Comparison of ENCODE assay signal across 10 cellular contexts in genomic region chr7:22481726-22482125, GRCh38. TPM values are rescaled to one million over a fixed set of nuclear protein-coding genes. Genes with fewer than 3 reads are reported as not detected.
DNase-seq lines count a peak whose midpoint lies in the region; ATAC-seq lines count a peak whose summit lies in the region.
"Had no signal": no experiment of that assay in that cellular context is flagged by ENCODE, and none has a peak within 500 bp of the region (broad histone marks: within the 10 kb centered on the region; RNA-seq: fewer than 3 reads in every experiment).

No MANE protein-coding gene starts in this region.

- no peak overlapping the region for H3K4me3 Mint-ChIP-seq in activated naive CD4-positive, alpha-beta T cell treated with anti-CD3 and anti-CD28 coated beads, Interleukin-2, amount 10 ng/mL, durations not matched to agents 7 days and 5 days
- no peak overlapping the region for H3K4me3 Mint-ChIP-seq in stimulated activated naive B cell treated with anti-CD40 and anti-IgM and Interleukin-4, amounts not matched to agents 10 μg/mL and 1 μg/mL and 100 μg/mL, for 72 hours
- no peak overlapping the region for H3K4me3 Mint-ChIP-seq in activated T-helper 17 cell treated with anti-CD3 and anti-CD28 coated beads, Interleukin-2, amount 50 U/mL, for 72 hours
- H3K4me3 Mint-ChIP-seq: CD4-positive, CD25-positive, alpha-beta regulatory T cell; T-helper 1 cell treated with Interleukin-12 subunit alpha and Interleukin-12 subunit beta and Interleukin-4 antibody, amounts not matched to agents 30 μg/mL and 1 μg/mL, for 36 hours had no signal

- DNase-seq in activated naive CD4-positive, alpha-beta T cell treated with anti-CD3 and anti-CD28 coated beads, Interleukin-2, amount 10 ng/mL, durations not matched to agents 7 days and 5 days = peak; percentile 27
- no peak for DNase-seq in activated naive CD4-positive, alpha-beta T cell (lab: John Stamatoyannopoulos, UW)
- DNase-seq in amniotic epithelial cell (ENCODE audit: low read depth) = peak; percentile 24
- DNase-seq in stimulated activated naive B cell treated with anti-CD40 and anti-IgM and Interleukin-4, amounts not matched to agents 10 μg/mL and 1 μg/mL and 100 μg/mL, for 72 hours = no peak
- DNase-seq in NCI-H748 treated with DMSO at 0.1 percent for 48 hours (lab: John Stamatoyannopoulos, UW) = no peak
- no peak for DNase-seq in activated CD4-positive, CD25-positive, alpha-beta regulatory T cell treated with anti-CD3 and anti-CD28 coated beads, Interleukin-2, amount 50 U/mL, for 72 hours

- CTCF ChIA-PET in activated naive CD4-positive, alpha-beta T cell treated with anti-CD3 and anti-CD28 coated beads, Interleukin-2, amount 10 ng/mL, durations not matched to agents 7 days and 5 days (lab: Charles Lee) = interaction anchor here (2.3 kb wide), 1 partner anchor 372 kb away, joined by 15 read pairs; no protein-coding TSS in a partner anchor

- no peaks in the 10 kb centered on the region for H3K9me3 Mint-ChIP-seq in activated naive CD4-positive, alpha-beta T cell treated with anti-CD3 and anti-CD28 coated beads, Interleukin-2, amount 10 ng/mL, durations not matched to agents 7 days and 5 days
- no peaks in the 10 kb centered on the region for H3K9me3 Mint-ChIP-seq in stimulated activated naive B cell treated with anti-CD40 and anti-IgM and Interleukin-4, amounts not matched to agents 10 μg/mL and 1 μg/mL and 100 μg/mL, for 72 hours
- no peaks in the 10 kb centered on the region for H3K9me3 Mint-ChIP-seq in activated T-helper 17 cell treated with anti-CD3 and anti-CD28 coated beads, Interleukin-2, amount 50 U/mL, for 72 hours
- H3K9me3 Mint-ChIP-seq: T-helper 1 cell treated with Interleukin-12 subunit alpha and Interleukin-12 subunit beta and Interleukin-4 antibody, amounts not matched to agents 30 μg/mL and 1 μg/mL, for 36 hours had no signal

- H3K27ac Mint-ChIP-seq in activated naive CD4-positive, alpha-beta T cell treated with anti-CD3 and anti-CD28 coated beads, Interleukin-2, amount 10 ng/mL, durations not matched to agents 7 days and 5 days = peak overlapping the region; percentile 24
- H3K27ac Mint-ChIP-seq in stimulated activated naive B cell treated with anti-CD40 and anti-IgM and Interleukin-4, amounts not matched to agents 10 μg/mL and 1 μg/mL and 100 μg/mL, for 72 hours = no peak overlapping the region
- H3K27ac Mint-ChIP-seq in activated T-helper 17 cell treated with anti-CD3 and anti-CD28 coated beads, Interleukin-2, amount 50 U/mL, for 72 hours = no peak overlapping the region
- H3K27ac Mint-ChIP-seq: CD4-positive, CD25-positive, alpha-beta regulatory T cell; T-helper 1 cell treated with Interleukin-12 subunit alpha and Interleukin-12 subunit beta and Interleukin-4 antibody, amounts not matched to agents 30 μg/mL and 1 μg/mL, for 36 hours had no signal

- no peaks in the 10 kb centered on the region for H3K36me3 Mint-ChIP-seq in activated naive CD4-positive, alpha-beta T cell treated with anti-CD3 and anti-CD28 coated beads, Interleukin-2, amount 10 ng/mL, durations not matched to agents 7 days and 5 days
- H3K36me3 Mint-ChIP-seq in stimulated activated naive B cell treated with anti-CD40 and anti-IgM and Interleukin-4, amounts not matched to agents 10 μg/mL and 1 μg/mL and 100 μg/mL, for 72 hours = peaks cover 0 to 12% of the 10 kb centered on the region in 2 donors
- H3K36me3 Mint-ChIP-seq in activated T-helper 17 cell treated with anti-CD3 and anti-CD28 coated beads, Interleukin-2, amount 50 U/mL, for 72 hours (ENCODE audit: low read depth) = no peaks in the 10 kb centered on the region
- H3K36me3 Mint-ChIP-seq: CD4-positive, CD25-positive, alpha-beta regulatory T cell had no signal

- H3K27me3 Mint-ChIP-seq in activated naive CD4-positive, alpha-beta T cell treated with anti-CD3 and anti-CD28 coated beads, Interleukin-2, amount 10 ng/mL, durations not matched to agents 7 days and 5 days = peaks cover 23% of the 10 kb centered on the region
- no peaks in the 10 kb centered on the region for H3K27me3 Mint-ChIP-seq in stimulated activated naive B cell treated with anti-CD40 and anti-IgM and Interleukin-4, amounts not matched to agents 10 μg/mL and 1 μg/mL and 100 μg/mL, for 72 hours
- no peaks in the 10 kb centered on the region for H3K27me3 Mint-ChIP-seq in activated T-helper 17 cell treated with anti-CD3 and anti-CD28 coated beads, Interleukin-2, amount 50 U/mL, for 72 hours

- peaks cover 15% of the 10 kb centered on the region for H3K4me1 Mint-ChIP-seq in activated naive CD4-positive, alpha-beta T cell treated with anti-CD3 and anti-CD28 coated beads, Interleukin-2, amount 10 ng/mL, durations not matched to agents 7 days and 5 days
- H3K4me1 Mint-ChIP-seq in stimulated activated naive B cell treated with anti-CD40 and anti-IgM and Interleukin-4, amounts not matched to agents 10 μg/mL and 1 μg/mL and 100 μg/mL, for 72 hours = peaks cover 9 to 15% of the 10 kb centered on the region in 2 donors
- H3K4me1 Mint-ChIP-seq in activated T-helper 17 cell treated with anti-CD3 and anti-CD28 coated beads, Interleukin-2, amount 50 U/mL, for 72 hours = no peaks in the 10 kb centered on the region

- ATAC-seq in HG02943 (IDR thresholded peaks at IDR 0.05; ENCODE audit: low read depth, unreplicated experiment) = peak; percentile 80
- ATAC-seq in stimulated activated naive B cell treated with anti-CD40 and anti-IgM and Interleukin-4, amounts not matched to agents 10 μg/mL and 1 μg/mL and 100 μg/mL, for 72 hours (replicated peaks) = peak; percentile 83 to 88
- ATAC-seq in activated T-helper 17 cell treated with anti-CD3 and anti-CD28 coated beads, Interleukin-2, amount 50 U/mL, for 72 hours (replicated peaks) = no peak

RNA-seq across cellular contexts. Expression of gene STEAP1B, which starts 18.3 kb away (rescaled TPM):
- total RNA-seq in activated T-helper 17 cell treated with anti-CD3 and anti-CD28 coated beads, Interleukin-2, amount 50 U/mL, for 72 hours = under 1 TPM in 1 of 2 donors, not detected in 1; 0.32 TPM
- total RNA-seq: CD4-positive, CD25-positive, alpha-beta regulatory T cell had no signal

Comparison
In these comparisons a context has a peak if more than half of its experiments do, and no peak if none do; other contexts are left out.
1. DNase-seq: peak in activated naive CD4-positive, alpha-beta T cell treated with anti-CD3 and anti-CD28 coated beads, Interleukin-2, amount 10 ng/mL, durations not matched to agents 7 days and 5 days (single experiment) and amniotic epithelial cell (single experiment); none in activated naive CD4-positive, alpha-beta T cell (0 of 4), stimulated activated naive B cell treated with anti-CD40 and anti-IgM and Interleukin-4, amounts not matched to agents 10 μg/mL and 1 μg/mL and 100 μg/mL, for 72 hours (single experiment), NCI-H748 treated with DMSO at 0.1 percent for 48 hours (single experiment) and activated CD4-positive, CD25-positive, alpha-beta regulatory T cell treated with anti-CD3 and anti-CD28 coated beads, Interleukin-2, amount 50 U/mL, for 72 hours (single experiment).